Comparison of ENCODE assay signal across 1 cellular context in the genomic region with DNA sequence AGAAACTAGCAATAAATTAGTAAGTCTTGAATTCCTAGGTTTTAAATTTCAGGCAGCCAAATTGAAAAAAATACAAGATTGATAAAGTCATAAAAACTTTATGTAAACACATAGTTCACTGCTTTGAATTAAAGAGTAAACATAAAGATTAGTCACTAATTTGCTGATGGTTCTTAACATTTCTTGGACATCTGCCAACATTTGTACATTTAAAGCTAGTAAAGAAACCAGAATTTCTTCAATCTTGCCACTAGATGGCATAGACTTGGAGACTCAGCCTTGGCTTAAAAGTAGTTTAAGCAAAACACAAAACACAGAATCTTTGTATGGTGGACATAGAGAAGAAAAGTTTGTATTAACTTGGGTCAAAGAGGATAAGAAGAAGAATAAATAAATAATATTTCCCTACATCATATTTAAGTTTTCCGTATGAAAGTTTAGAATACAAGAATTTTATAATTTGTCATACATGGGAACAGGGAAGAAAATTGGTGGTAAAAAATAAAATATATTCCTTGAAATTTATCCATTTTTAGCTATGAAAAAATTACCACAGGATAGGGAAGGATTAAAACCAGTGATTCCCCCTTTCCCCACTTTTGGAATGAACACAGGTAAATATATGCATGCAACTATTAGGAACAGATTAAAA.
A peak's percentile ranks its signal among the peaks of the same experiment; 100 is the strongest.
TF ChIP-seq lines count a peak whose summit lies in the region.

No MANE protein-coding gene starts in this region.

TF ChIP-seq in K562, 482 proteins besides CTCF, POLR2A, EP300 and RAD21 (continued from another document):
- TF ChIP-seq ZBTB40 (IDR thresholded peaks at IDR 0.05) (peak; percentile 80), ZBTB40 (CRISPR knock-in tag; IDR thresholded peaks at IDR 0.05) (no peak), ZNF512 (tag; IDR thresholded peaks at IDR 0.05) (0 out of 2 replicates have a peak, but pooled peaks have one; percentile 22), SOX6 (IDR thresholded peaks at IDR 0.05) (0 out of 2 replicates have a peak, but pooled peaks have one; percentile 29), MCM7 (IDR thresholded peaks at IDR 0.05) (no peak), MCM2 (IDR thresholded peaks at IDR 0.05; ENCODE audit: low read depth) (no peak), SMARCE1 (IDR thresholded peaks at IDR 0.05) (peak; percentile 42; the same call in 1 of the 2 replicates), SMC3 (conservative IDR thresholded peaks at IDR 0.05; ENCODE audit: insufficient read depth, low read depth, low read length) (peak; percentile 58; the same call in 1 of the 2 replicates), JUND (IDR thresholded peaks at IDR 0.05; ENCODE audit: borderline replicate concordance, low read depth, low read length) (no peak), JUND (tag; IDR thresholded peaks at IDR 0.05; ENCODE audit: borderline replicate concordance, low read depth, low read length) (peak; percentile 24; the same call in 1 of the 3 replicates), FOXA3 (CRISPR knock-in tag; conservative IDR thresholded peaks at IDR 0.05 in 1 of 2, IDR thresholded peaks at IDR 0.05 in 1 of 2) (0 out of 4 replicates have a peak, but pooled peaks of 1 of the 2 experiments have one; percentile 14), ZNF639 (CRISPR knock-in tag; conservative IDR thresholded peaks at IDR 0.05 in 1 of 2, IDR thresholded peaks at IDR 0.05 in 1 of 2) (no peak), SRSF3 (IDR thresholded peaks at IDR 0.05; ENCODE audit: insufficient read depth, low read length) (no peak), ZNF766 (CRISPR knock-in tag; conservative IDR thresholded peaks at IDR 0.05) (peak; percentile 76; the same call in 1 of the 2 replicates), TCF15 (CRISPR knock-in tag; IDR thresholded peaks at IDR 0.05) (no peak), SMARCA4 (IDR thresholded peaks at IDR 0.05) (0 out of 2 replicates have a peak, but pooled peaks have one; percentile 16), ATF2 (CRISPR knock-in tag; IDR thresholded peaks at IDR 0.05) (no peak), TGIF2 (CRISPR knock-in tag; IDR thresholded peaks at IDR 0.05) (no peak), DEAF1 (CRISPR knock-in tag; IDR thresholded peaks at IDR 0.05) (0 out of 2 replicates have a peak, but pooled peaks have one; percentile 62), CREB3L1 (IDR thresholded peaks at IDR 0.05; ENCODE audit: borderline replicate concordance, low read depth) (no peak), C11orf30 (IDR thresholded peaks at IDR 0.05; ENCODE audit: low read depth) (peak; percentile 25; the same call in 1 of the 2 replicates)
- TF ChIP-seq, protein P1, sequence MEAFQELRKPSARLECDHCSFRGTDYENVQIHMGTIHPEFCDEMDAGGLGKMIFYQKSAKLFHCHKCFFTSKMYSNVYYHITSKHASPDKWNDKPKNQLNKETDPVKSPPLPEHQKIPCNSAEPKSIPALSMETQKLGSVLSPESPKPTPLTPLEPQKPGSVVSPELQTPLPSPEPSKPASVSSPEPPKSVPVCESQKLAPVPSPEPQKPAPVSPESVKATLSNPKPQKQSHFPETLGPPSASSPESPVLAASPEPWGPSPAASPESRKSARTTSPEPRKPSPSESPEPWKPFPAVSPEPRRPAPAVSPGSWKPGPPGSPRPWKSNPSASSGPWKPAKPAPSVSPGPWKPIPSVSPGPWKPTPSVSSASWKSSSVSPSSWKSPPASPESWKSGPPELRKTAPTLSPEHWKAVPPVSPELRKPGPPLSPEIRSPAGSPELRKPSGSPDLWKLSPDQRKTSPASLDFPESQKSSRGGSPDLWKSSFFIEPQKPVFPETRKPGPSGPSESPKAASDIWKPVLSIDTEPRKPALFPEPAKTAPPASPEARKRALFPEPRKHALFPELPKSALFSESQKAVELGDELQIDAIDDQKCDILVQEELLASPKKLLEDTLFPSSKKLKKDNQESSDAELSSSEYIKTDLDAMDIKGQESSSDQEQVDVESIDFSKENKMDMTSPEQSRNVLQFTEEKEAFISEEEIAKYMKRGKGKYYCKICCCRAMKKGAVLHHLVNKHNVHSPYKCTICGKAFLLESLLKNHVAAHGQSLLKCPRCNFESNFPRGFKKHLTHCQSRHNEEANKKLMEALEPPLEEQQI (IDR thresholded peaks at IDR 0.05), result 0 out of 2 replicates have a peak, but pooled peaks have one; percentile 44
- TF ChIP-seq, protein P2, sequence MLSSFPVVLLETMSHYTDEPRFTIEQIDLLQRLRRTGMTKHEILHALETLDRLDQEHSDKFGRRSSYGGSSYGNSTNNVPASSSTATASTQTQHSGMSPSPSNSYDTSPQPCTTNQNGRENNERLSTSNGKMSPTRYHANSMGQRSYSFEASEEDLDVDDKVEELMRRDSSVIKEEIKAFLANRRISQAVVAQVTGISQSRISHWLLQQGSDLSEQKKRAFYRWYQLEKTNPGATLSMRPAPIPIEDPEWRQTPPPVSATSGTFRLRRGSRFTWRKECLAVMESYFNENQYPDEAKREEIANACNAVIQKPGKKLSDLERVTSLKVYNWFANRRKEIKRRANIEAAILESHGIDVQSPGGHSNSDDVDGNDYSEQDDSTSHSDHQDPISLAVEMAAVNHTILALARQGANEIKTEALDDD (IDR thresholded peaks at IDR 0.05), result no peak
TF ChIP-seq in K562: peak in this region for 19.
